Comparison of ENCODE assay signal across 1 cellular context in genomic region chr5:68071731-68072130, GRCh38.
TF ChIP-seq lines count a peak whose summit lies in the region.

No MANE protein-coding gene starts in this region.

TF ChIP-seq in GM23338, 12 proteins besides CTCF, POLR2A, EP300 and RAD21 (continued from another document):
- TF ChIP-seq ZNF462 (CRISPR knock-in tag; IDR thresholded peaks at IDR 0.05) (no peak), ETS1 (IDR thresholded peaks at IDR 0.05) (no peak), ZNF331 (CRISPR knock-in tag; IDR thresholded peaks at IDR 0.05; ENCODE audit: low read depth) (no peak), EZH2phosphoT487 (IDR thresholded peaks at IDR 0.05; ENCODE audit: unreplicated experiment) (no peak), EZH2 (IDR thresholded peaks at IDR 0.05; ENCODE audit: low read depth, unreplicated experiment) (no peak), REST (IDR thresholded peaks at IDR 0.05; ENCODE audit: unreplicated experiment) (no peak), POLR2AphosphoS5 (IDR thresholded peaks at IDR 0.05; ENCODE audit: low read depth) (no peak), ZNF114 (CRISPR knock-in tag; IDR thresholded peaks at IDR 0.05) (no peak)
